In the genomic region with DNA sequence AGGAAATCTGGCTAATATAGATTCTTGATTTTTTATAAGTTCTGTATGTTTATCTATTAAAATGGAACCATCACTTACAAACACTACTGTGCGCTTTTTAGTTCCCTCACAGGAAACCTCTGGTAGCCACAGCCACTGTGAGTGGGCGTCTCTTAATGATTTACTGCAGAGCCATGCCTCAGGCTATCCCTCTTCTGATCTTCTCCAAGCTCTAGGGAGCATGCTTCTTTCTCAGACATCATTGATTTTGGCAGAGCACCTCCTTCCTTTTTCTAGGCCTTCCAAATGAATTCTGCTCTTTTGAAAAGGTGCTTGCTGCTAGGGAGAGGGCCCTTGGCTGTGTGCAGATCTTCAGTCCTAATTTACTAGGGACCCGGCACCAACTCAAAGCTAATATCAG, we compare ENCODE assay signal across 11 cellular contexts.
DNase-seq lines count a peak whose midpoint lies in the region; ATAC-seq lines count a peak whose summit lies in the region.
"Had no signal": no experiment of that assay in that cellular context is flagged by ENCODE, and none has a peak within 500 bp of the region (broad histone marks: within the 10 kb centered on the region; RNA-seq: fewer than 3 reads in every experiment).

No MANE protein-coding gene starts in this region.

- H3K4me3 Mint-ChIP-seq in immature natural killer cell, result peak overlapping the region; percentile 2 to 78 (median 65)

- H3K27ac Mint-ChIP-seq in immature natural killer cell, result peak overlapping the region; percentile 23 to 78 (median 58)

- peaks cover 0 to 6% (median 4%) of the 10 kb centered on the region in 3 donors for H3K27me3 Mint-ChIP-seq in immature natural killer cell (ENCODE audit: low read depth in 3 of 3)

- DNase-seq in GDM1 (lab: John Stamatoyannopoulos, UW) (peak; percentile 15), immature natural killer cell (peak in 1 of 3 donors; percentile 21), SIG-M5 treated with dmso at 0.1 percent for 504 hours (lab: John Stamatoyannopoulos, UW; ENCODE audit: unreplicated experiment) (no peak)
- no peak for DNase-seq in effector CD8-positive, alpha-beta T cell (lab: John Stamatoyannopoulos, UW)
- DNase-seq: activated gamma-delta T cell treated with Interleukin-2 at 50 U/mL for 16 hours, Calu3, NCI-H1048 had no signal

- H3K9me3 Mint-ChIP-seq in immature natural killer cell, result no peaks in the 10 kb centered on the region

- no peaks in the 10 kb centered on the region for H3K36me3 Mint-ChIP-seq in immature natural killer cell

- H3K4me1 Mint-ChIP-seq in immature natural killer cell, result peaks cover 91 to 98% of the 10 kb centered on the region in 2 donors

- ATAC-seq in GM21423 (IDR thresholded peaks at IDR 0.05; ENCODE audit: unreplicated experiment) (peak; percentile 36), HG03460 (IDR thresholded peaks at IDR 0.05; ENCODE audit: unreplicated experiment) (peak; percentile 39), GM21367 (IDR thresholded peaks at IDR 0.05; ENCODE audit: unreplicated experiment) (no peak), HG03469 (IDR thresholded peaks at IDR 0.05; ENCODE audit: unreplicated experiment) (no peak)

Comparison
In these comparisons a context has a peak if more than half of its experiments do, and no peak if none do; other contexts are left out.
1. ATAC-seq: peak in GM21423 (single experiment) and HG03460 (single experiment); none in GM21367 (single experiment) and HG03469 (single experiment).